13 cellular contexts compared by ENCODE assay signal in the genomic region with DNA sequence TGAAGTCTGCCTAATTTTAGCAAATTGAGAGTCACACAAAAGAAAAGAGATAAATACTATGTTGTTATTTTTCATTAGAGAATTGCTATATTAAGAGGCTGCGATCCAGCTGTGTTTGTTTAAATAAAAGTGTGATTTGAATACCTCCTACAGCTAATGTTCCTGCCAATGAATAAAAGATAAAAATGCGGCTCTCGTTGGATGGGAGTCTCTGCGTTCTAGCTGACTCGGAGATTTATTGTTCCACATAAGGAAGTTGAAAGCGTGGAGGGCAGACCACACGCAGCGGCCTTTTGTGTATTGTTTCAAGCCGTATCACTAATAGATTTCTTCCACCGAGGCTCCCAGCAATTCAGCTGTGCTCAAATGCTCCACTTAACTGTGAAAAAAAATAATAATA.
DNase-seq lines count a peak whose midpoint lies in the region; ATAC-seq and TF ChIP-seq lines count a peak whose summit lies in the region.
"Had no signal": no experiment of that assay in that cellular context is flagged by ENCODE, and none has a peak within 500 bp of the region (broad histone marks: within the 10 kb centered on the region; RNA-seq: fewer than 3 reads in every experiment).

No MANE protein-coding gene starts in this region.

- no peaks in the 10 kb centered on the region for H3K36me3 ChIP-seq in SK-N-SH (replicated peaks in 1 of 2; ENCODE audit: control insufficient read depth in 1 of 2, insufficient read depth in 2 of 2, low read length in 1 of 2)
- H3K36me3 ChIP-seq in stomach = no peaks in the 10 kb centered on the region
- H3K36me3 ChIP-seq in OCI-LY7 (ENCODE audit: insufficient read depth, low read length) = no peaks in the 10 kb centered on the region
- H3K36me3 ChIP-seq: upper lobe of right lung had no signal

- H3K9me3 ChIP-seq in SK-N-SH (no peaks in the 10 kb centered on the region), right cardiac atrium (ENCODE audit: control insufficient read depth, low read length) (no peaks in the 10 kb centered on the region), stomach (no peaks in the 10 kb centered on the region), OCI-LY7 (ENCODE audit: low read length) (no peaks in the 10 kb centered on the region)
- H3K9me3 ChIP-seq: upper lobe of right lung had no signal

- TF ChIP-seq EP300 in SK-N-SH (IDR thresholded peaks at IDR 0.05; ENCODE audit: borderline replicate concordance in 1 of 2, low read depth in 1 of 2, low read length in 1 of 2) = no peak
- no peak for TF ChIP-seq EP300 in stomach (IDR thresholded peaks at IDR 0.05)

- CTCF ChIA-PET in SK-N-SH (lab: Yijun Ruan, JAX) (interaction anchor here (0.6 kb wide), 1 partner anchor 29 kb away, joined by 3 read pairs; no protein-coding TSS in a partner anchor), OCI-LY7 (lab: Charles Lee; ENCODE audit: unreplicated experiment) (no interaction called here)

- H3K79me2 ChIP-seq in SK-N-SH (ENCODE audit: insufficient read depth) (no peaks in the 10 kb centered on the region), OCI-LY7 (ENCODE audit: insufficient read depth, low read depth, low read length) (no peaks in the 10 kb centered on the region)

- H3K9ac ChIP-seq in SK-N-SH = no peak overlapping the region

- H3K4me1 ChIP-seq in SK-N-SH (ENCODE audit: control insufficient read depth in 1 of 2, insufficient read depth in 2 of 2, low read depth in 1 of 2, low read length in 1 of 2) = peaks cover 0 to 10% of the 10 kb centered on the region in 2 experiments; a peak in 2 of 4 replicates
- H3K4me1 ChIP-seq in right cardiac atrium (ENCODE audit: control insufficient read depth, insufficient read depth, low read length) = no peaks in the 10 kb centered on the region
- H3K4me1 ChIP-seq in stomach = peaks cover 0 to 13% (median 7%) of the 10 kb centered on the region in 4 donors
- no peaks in the 10 kb centered on the region for H3K4me1 ChIP-seq in OCI-LY7 (ENCODE audit: insufficient read depth, low read length, poor library complexity, severe bottlenecking)
- H3K4me1 ChIP-seq: foreskin keratinocyte, upper lobe of right lung had no signal

- H4K20me1 ChIP-seq in SK-N-SH (ENCODE audit: insufficient read depth) = no peaks in the 10 kb centered on the region
- H4K20me1 ChIP-seq in OCI-LY7 (ENCODE audit: insufficient read depth, low read length) = no peaks in the 10 kb centered on the region

- H2AFZ ChIP-seq in SK-N-SH (ENCODE audit: low read depth) = no peak overlapping the region
- H2AFZ ChIP-seq in OCI-LY7 (ENCODE audit: low read length) = no peak overlapping the region

- intact Hi-C loops in right cardiac atrium (cut with DNase I) (no loop called here), stomach (cut with DNase I; ENCODE audit: low total_unique reads) (no loop called here), OCI-LY7 (cut with micrococcal nuclease; ENCODE audit: unreplicated experiment) (no loop called here)

- no peak overlapping the region for H3K4me2 ChIP-seq in SK-N-SH
- no peak overlapping the region for H3K4me2 ChIP-seq in OCI-LY7 (ENCODE audit: low read length)

- no peak for TF ChIP-seq CTCF in SK-N-SH (IDR thresholded peaks at IDR 0.05)
- no peak for TF ChIP-seq CTCF in stomach (IDR thresholded peaks at IDR 0.05)
- TF ChIP-seq CTCF in OCI-LY7 (conservative IDR thresholded peaks at IDR 0.05; ENCODE audit: low read length) = no peak

- DNase-seq in SK-N-SH = peak; percentile 11
- peak; percentile 35 for DNase-seq in OCI-M1 (lab: John Stamatoyannopoulos, UW)
- DNase-seq in right cardiac atrium = peak; percentile 15 to 40 (median 22)
- peak; percentile 28 for DNase-seq in stomach
- no peak for DNase-seq in T-helper 2 cell
- no peak for DNase-seq in amniotic stem cell (lab: John Stamatoyannopoulos, UW)
- no peak for DNase-seq in OCI-LY7 (ENCODE audit: low spot score)
- DNase-seq: activated CD4-positive, alpha-beta T cell treated with anti-CD3 and anti-CD28 coated beads, Interleukin-2, amount 50 U/mL, for 1 hour; activated naive CD8-positive, alpha-beta T cell treated with anti-CD3 and anti-CD28 coated beads, Interleukin-2, amount 10 ng/mL, durations not matched to agents 7 days and 5 days; foreskin keratinocyte; GDM1; upper lobe of right lung had no signal

- H3F3A ChIP-seq in SK-N-SH (replicated peaks; ENCODE audit: insufficient read depth) = no peaks in the 10 kb centered on the region

- BruUV-seq in OCI-LY7 (replicated peaks; lab: Mats Ljungman, UMichigan) = no TSS peak

- no peak overlapping the region for H3K4me3 ChIP-seq in SK-N-SH (ENCODE audit: low read depth in 2 of 2, low read length in 1 of 2)
- peak overlapping the region; percentile 20 for H3K4me3 ChIP-seq in right cardiac atrium (ENCODE audit: low read length)
- H3K4me3 ChIP-seq in stomach = no peak overlapping the region
- no peak overlapping the region for H3K4me3 ChIP-seq in OCI-LY7 (ENCODE audit: low read depth, low read length, poor library complexity, severe bottlenecking)
- H3K4me3 ChIP-seq: upper lobe of right lung had no signal

- no peak for TF ChIP-seq RAD21 in SK-N-SH (IDR thresholded peaks at IDR 0.05; ENCODE audit: low read length)

- POLR2A ChIA-PET in SK-N-SH (lab: Yijun Ruan, JAX) (interaction anchor here (0.6 kb wide), 1 partner anchor 903 kb away, joined by 3 read pairs; no protein-coding TSS in a partner anchor), OCI-LY7 (lab: Charles Lee) (interaction anchor here (0.6 kb wide), 1 partner anchor 747 kb away, joined by 3 read pairs; no protein-coding TSS in a partner anchor)

- H3K9me2 ChIP-seq in SK-N-SH (no peaks in the 10 kb centered on the region), OCI-LY7 (ENCODE audit: insufficient read depth, low read length) (no peaks in the 10 kb centered on the region)

- ATAC-seq in SK-N-SH treated with all-trans-retinoic acid at 6 μM for 48 hours (no peak), right cardiac atrium (peak; percentile 51 to 81)
- ATAC-seq: foreskin keratinocyte, upper lobe of right lung had no signal

- H3K27me3 ChIP-seq in SK-N-SH (ENCODE audit: insufficient read depth) (no peaks in the 10 kb centered on the region), right cardiac atrium (ENCODE audit: control insufficient read depth, insufficient read depth) (no peaks in the 10 kb centered on the region), stomach (no peaks in the 10 kb centered on the region)
- H3K27me3 ChIP-seq: upper lobe of right lung had no signal

- 41% methylated on average over 10 of the region's 10 CpGs for whole genome bisulfite sequencing in SK-N-SH (ENCODE audit: low lambda C conversion rate)
- WGBS in right cardiac atrium = 21% methylated on average over 10 of the region's 10 CpGs
- WGBS in stomach, 5 donors = 5 to 14% (median 7%) methylated on average over 10 of the region's 10 CpGs

- peak overlapping the region in 1 of 2 experiments; percentile 47; a peak in 2 of 4 replicates for H3K27ac ChIP-seq in SK-N-SH (ENCODE audit: low read depth in 2 of 2, low read length in 1 of 2)
- H3K27ac ChIP-seq in right cardiac atrium (ENCODE audit: low read length) = no peak overlapping the region
- no peak overlapping the region for H3K27ac ChIP-seq in stomach
- H3K27ac ChIP-seq in OCI-LY7 (ENCODE audit: low read depth, low read length, poor library complexity, severe bottlenecking) = no peak overlapping the region
- H3K27ac ChIP-seq: foreskin keratinocyte, upper lobe of right lung had no signal

- TF ChIP-seq POLR2A in stomach (IDR thresholded peaks at IDR 0.05) = no peak

TF ChIP-seq in SK-N-SH, 30 proteins besides CTCF, POLR2A, EP300 and RAD21 (continues in another document):
- no peak for TF ChIP-seq NFIC (IDR thresholded peaks at IDR 0.05; ENCODE audit: borderline replicate concordance)

TF ChIP-seq in SK-N-SH treated with all-trans-retinoic acid at 6 μM for 48 hours, 23 proteins besides CTCF, POLR2A, EP300 and RAD21:
- TF ChIP-seq RARB (CRISPR knock-in tag; IDR thresholded peaks at IDR 0.05) = no peak
- no peak for TF ChIP-seq GLIS3 (CRISPR knock-in tag; IDR thresholded peaks at IDR 0.05)
- no peak for TF ChIP-seq SNAI2 (CRISPR knock-in tag; IDR thresholded peaks at IDR 0.05)
- no peak for TF ChIP-seq OSR1 (CRISPR knock-in tag; IDR thresholded peaks at IDR 0.05)
- no peak for TF ChIP-seq BACH2 (CRISPR knock-in tag; IDR thresholded peaks at IDR 0.05; ENCODE audit: borderline replicate concordance)
- TF ChIP-seq, protein P1, sequence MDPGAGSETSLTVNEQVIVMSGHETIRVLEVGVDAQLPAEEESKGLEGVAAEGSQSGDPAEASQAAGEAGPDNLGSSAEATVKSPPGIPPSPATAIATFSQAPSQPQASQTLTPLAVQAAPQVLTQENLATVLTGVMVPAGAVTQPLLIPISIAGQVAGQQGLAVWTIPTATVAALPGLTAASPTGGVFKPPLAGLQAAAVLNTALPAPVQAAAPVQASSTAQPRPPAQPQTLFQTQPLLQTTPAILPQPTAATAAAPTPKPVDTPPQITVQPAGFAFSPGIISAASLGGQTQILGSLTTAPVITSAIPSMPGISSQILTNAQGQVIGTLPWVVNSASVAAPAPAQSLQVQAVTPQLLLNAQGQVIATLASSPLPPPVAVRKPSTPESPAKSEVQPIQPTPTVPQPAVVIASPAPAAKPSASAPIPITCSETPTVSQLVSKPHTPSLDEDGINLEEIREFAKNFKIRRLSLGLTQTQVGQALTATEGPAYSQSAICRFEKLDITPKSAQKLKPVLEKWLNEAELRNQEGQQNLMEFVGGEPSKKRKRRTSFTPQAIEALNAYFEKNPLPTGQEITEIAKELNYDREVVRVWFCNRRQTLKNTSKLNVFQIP (CRISPR knock-in tag; IDR thresholded peaks at IDR 0.05; ENCODE audit: borderline replicate concordance, low read depth) = no peak
- no peak for TF ChIP-seq CSDC2 (CRISPR knock-in tag; IDR thresholded peaks at IDR 0.05)

Comparison
In these comparisons a context has a peak if more than half of its experiments do, and no peak if none do; other contexts are left out.
1. DNase-seq: peak in SK-N-SH (single experiment), OCI-M1 (single experiment), right cardiac atrium (3 of 3) and stomach (single experiment); none in T-helper 2 cell (0 of 5), amniotic stem cell (single experiment) and OCI-LY7 (single experiment).